ENCODE assay signal across 29 cellular contexts in the genomic region with DNA sequence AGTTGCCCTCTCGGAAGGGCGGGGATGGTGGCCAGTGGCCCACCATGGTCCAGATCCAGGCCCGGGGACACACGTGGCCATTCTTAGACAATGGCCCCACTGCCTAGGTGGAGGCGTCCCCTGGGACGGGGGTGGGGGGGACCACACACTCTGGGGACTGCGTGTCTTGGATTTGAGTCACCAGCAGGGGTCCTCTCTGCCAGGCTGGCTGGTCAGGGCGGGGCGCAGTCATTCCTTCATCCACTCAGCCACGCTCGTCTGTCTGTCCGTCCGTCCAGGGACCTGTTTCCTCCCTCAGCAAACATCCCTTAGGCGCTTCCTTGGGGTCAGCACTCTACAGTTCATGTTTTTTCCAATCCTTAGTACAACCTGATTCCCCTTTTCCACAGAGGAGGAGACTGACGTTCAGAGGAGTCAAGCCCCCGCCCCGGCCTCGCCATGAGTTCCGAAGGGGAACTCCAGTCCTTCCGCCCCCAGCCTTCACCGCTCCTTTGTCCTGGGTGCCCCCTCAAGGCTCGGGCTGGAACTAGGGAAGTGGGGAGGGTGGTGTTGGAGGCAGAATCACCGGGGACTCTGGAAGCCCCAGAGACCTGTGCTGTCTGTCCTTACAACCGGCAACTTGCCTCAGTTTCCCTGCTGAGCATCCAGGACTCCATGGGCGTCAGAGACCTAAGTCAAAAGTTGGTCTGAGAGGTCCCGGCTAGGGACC.
DNase-seq lines count a peak whose midpoint lies in the region; ATAC-seq, FAIRE-seq and TF ChIP-seq lines count a peak whose summit lies in the region.
"Had no signal": no experiment of that assay in that cellular context is flagged by ENCODE, and none has a peak within 500 bp of the region (broad histone marks: within the 10 kb centered on the region; RNA-seq: fewer than 3 reads in every experiment).

No MANE protein-coding gene starts in this region.

- H3K9me3 ChIP-seq in Caco-2 (peaks cover 10% of the 10 kb centered on the region; the same call in 1 of the 2 replicates), HepG2 (ENCODE audit: low read length) (peaks cover 7% of the 10 kb centered on the region; the same call in 1 of the 2 replicates)
- H3K9me3 ChIP-seq: thyroid gland had no signal

- no peaks in the 10 kb centered on the region for H4K20me1 ChIP-seq in HepG2 (ENCODE audit: insufficient read depth, low read length)
- H4K20me1 ChIP-seq: BLaER1 treated with 17β-estradiol and CSF1 and Interleukin-3, amounts not matched to agents 10 nM and 100 nM had no signal

- H3K4me2 ChIP-seq in HepG2 (ENCODE audit: low read depth, low read length) = no peak overlapping the region
- H3K4me2 ChIP-seq: BLaER1 treated with 17β-estradiol and CSF1 and Interleukin-3, amounts not matched to agents 10 nM and 100 nM had no signal

- in situ Hi-C loops in HepG2 (cut with HindIII; ENCODE audit: extremely low pct_ligation_motif_present, low pct_unique_long_range_greater_than_20kb) = loop anchor here (10.0 kb wide), 1 partner anchor 175 kb away; no protein-coding TSS in a partner anchor

- H3K27ac ChIP-seq in HepG2 (ENCODE audit: extremely low read length, insufficient read depth, low read length) = no peak overlapping the region
- H3K27ac ChIP-seq: BLaER1 treated with 17β-estradiol and CSF1 and Interleukin-3, amounts not matched to agents 10 nM and 100 nM; GM23248; left ventricle myocardium inferior; RWPE1; sigmoid colon; thyroid gland had no signal

- no peaks in the 10 kb centered on the region for H3K27me3 ChIP-seq in Caco-2 (replicated peaks; ENCODE audit: control insufficient read depth, insufficient read depth, low read length)
- H3K27me3 ChIP-seq in H7 (ENCODE audit: control insufficient read depth, insufficient read depth, low read length) = no peaks in the 10 kb centered on the region; the same call in 1 of the 2 replicates
- peaks cover 4% of the 10 kb centered on the region in 2 experiments; a peak in 1 of 5 replicates for H3K27me3 ChIP-seq in HepG2 (ENCODE audit: control insufficient read depth in 1 of 2, insufficient read depth in 2 of 2, low read length in 2 of 2)
- H3K27me3 ChIP-seq: BLaER1 treated with 17β-estradiol and CSF1 and Interleukin-3, amounts not matched to agents 10 nM and 100 nM; thyroid gland had no signal

- H3K4me1 ChIP-seq in Caco-2 (no peaks in the 10 kb centered on the region), HepG2 (ENCODE audit: insufficient read depth, low read length) (no peaks in the 10 kb centered on the region)
- H3K4me1 ChIP-seq: BLaER1 treated with 17β-estradiol and CSF1 and Interleukin-3, amounts not matched to agents 10 nM and 100 nM; left ventricle myocardium inferior; sigmoid colon; thyroid gland had no signal

- no peak for TF ChIP-seq POLR2A in HepG2 (IDR thresholded peaks at IDR 0.05; ENCODE audit: insufficient read depth in 1 of 2, low read depth in 2 of 2, low read length in 2 of 2)

- no peak for FAIRE-seq in HepG2 (lab: Jason Lieb, UNC)
- FAIRE-seq: G401.6, HTR-8/SVneo, islet of Langerhans had no signal

- intact Hi-C loops in Caco-2 (cut with micrococcal nuclease; ENCODE audit: unreplicated experiment) (loop anchor here (5.0 kb wide), 1 partner anchor 97 kb away; no protein-coding TSS in a partner anchor), HepG2 (cut with micrococcal nuclease; ENCODE audit: unreplicated experiment) (loop anchor here (5.0 kb wide), 1 partner anchor 177 kb away; no protein-coding TSS in a partner anchor)

- CTCF ChIA-PET in Caco-2 (lab: Charles Lee) (no interaction called here), HepG2 (lab: Yijun Ruan, JAX; ENCODE audit: low intra/inter-chr PET ratio, low total read pairs) (interaction anchor here (1.7 kb wide), 1 partner anchor 179 kb away, joined by 6 read pairs; no protein-coding TSS in a partner anchor)

- H3K79me2 ChIP-seq in HepG2 (ENCODE audit: insufficient read depth, low read length) = no peaks in the 10 kb centered on the region

- no peaks in the 10 kb centered on the region for H3K36me3 Mint-ChIP-seq in Caco-2 (ENCODE audit: insufficient read depth, unreplicated experiment)

- no peak for DNase-seq in Caco-2
- peak; percentile 75 for DNase-seq in H7
- DNase-seq in RPMI7951 (ENCODE audit: low read depth) = peak; percentile 9
- DNase-seq in HepG2 (ENCODE audit: low spot score) = no peak
- DNase-seq in activated gamma-delta T cell treated with Interleukin-2 at 50 U/mL for 16 hours = no peak
- no peak for DNase-seq in medulla oblongata (ENCODE audit: extremely low spot score)
- DNase-seq in NOMO-1 treated with dmso at 0.1 percent for 144 hours (lab: John Stamatoyannopoulos, UW; ENCODE audit: unreplicated experiment) = no peak
- DNase-seq: activated CD4-positive, alpha-beta T cell treated with anti-CD3 and anti-CD28 coated beads, Interleukin-2, amount 50 U/mL, for 48 hours; activated naive CD4-positive, alpha-beta T cell treated with Interleukin-2 at 50 U/mL for 16 hours; activated T-cell treated with anti-CD3 and anti-CD28 coated beads, Interleukin-2, amount 50 U/mL, for 72 hours; central memory CD4-positive, alpha-beta T cell; DMS53; glutamatergic neuron; GM23248; KBM-7; left ventricle myocardium inferior; NCI-H1105; NCI-H2029; NCI-H69; stimulated activated CD4-positive, alpha-beta T cell treated with anti-CD3 and anti-CD28 coated beads, Interleukin-4, amount 100 ng/mL, for 24 hours; thyroid gland had no signal

- H3K9ac ChIP-seq in HepG2 (ENCODE audit: insufficient read depth, low read depth, low read length) = no peak overlapping the region
- H3K9ac ChIP-seq: BLaER1 treated with 17β-estradiol and CSF1 and Interleukin-3, amounts not matched to agents 10 nM and 100 nM; GM23248 had no signal

- no peak overlapping the region for H2AFZ ChIP-seq in HepG2 (ENCODE audit: low read length)
- H2AFZ ChIP-seq: GM23248 had no signal

- no TSS peak for BruUV-seq in Caco-2 (replicated peaks; lab: Mats Ljungman, UMichigan)
- no TSS peak for BruUV-seq in HepG2 (replicated peaks; lab: Mats Ljungman, UMichigan)

- H3K27ac Mint-ChIP-seq in Caco-2 (ENCODE audit: unreplicated experiment) = no peak overlapping the region
- H3K27ac Mint-ChIP-seq: activated T-cell treated with anti-CD3 and anti-CD28 coated beads, Interleukin-2, amount 50 U/mL, for 72 hours had no signal

- H3K9me3 Mint-ChIP-seq in Caco-2 (ENCODE audit: unreplicated experiment) = no peaks in the 10 kb centered on the region

- 49% methylated on average over 21 of the region's 26 CpGs for WGBS in HepG2 (ENCODE audit: low lambda C conversion rate)

- no peak for TF ChIP-seq EP300 in HepG2 (IDR thresholded peaks at IDR 0.05; ENCODE audit: low read depth in 2 of 2, low read length in 2 of 2)
- no peak for TF ChIP-seq EP300 in HepG2 (CRISPR knock-in tag; IDR thresholded peaks at IDR 0.05; ENCODE audit: borderline replicate concordance)

- ATAC-seq in HepG2 = peak; percentile 51
- ATAC-seq: activated CD4-positive, CD25-positive, alpha-beta regulatory T cell treated with anti-CD3 and anti-CD28 coated beads, Interleukin-2, amount 50 U/mL, for 24 hours; activated T-cell treated with anti-CD3 and anti-CD28 coated beads, Interleukin-2, amount 50 U/mL, for 72 hours; esophagus mucosa had no signal

- no peaks in the 10 kb centered on the region for H3K4me1 Mint-ChIP-seq in Caco-2 (ENCODE audit: low read depth, unreplicated experiment)

- TF ChIP-seq RAD21 in HepG2 (CRISPR knock-in tag; IDR thresholded peaks at IDR 0.05) = no peak

- no peaks in the 10 kb centered on the region for H3K27me3 Mint-ChIP-seq in Caco-2 (ENCODE audit: insufficient read depth, unreplicated experiment)

- H3K4me3 Mint-ChIP-seq in Caco-2 (ENCODE audit: unreplicated experiment) = no peak overlapping the region
- H3K4me3 Mint-ChIP-seq: activated T-cell treated with anti-CD3 and anti-CD28 coated beads, Interleukin-2, amount 50 U/mL, for 72 hours had no signal

- TF ChIP-seq CTCF in Caco-2 (IDR thresholded peaks at IDR 0.05; ENCODE audit: insufficient read depth in 1 of 2, low read depth in 1 of 2, low read length in 1 of 2, severe bottlenecking in 1 of 2, unreplicated experiment in 1 of 2) = peak; percentile 3 to 20
- 0 out of 2 replicates have a peak, but pooled peaks have one; percentile 19 for TF ChIP-seq CTCF in HepG2 (CRISPR knock-in tag; IDR thresholded peaks at IDR 0.05)

- POLR2A ChIA-PET in Caco-2 (lab: Charles Lee) = no interaction called here
- POLR2A ChIA-PET in HepG2 (lab: Yijun Ruan, JAX) = no interaction called here

- no peak overlapping the region for H3K4me3 ChIP-seq in Caco-2 (ENCODE audit: low read depth, low read length)
- no peak overlapping the region for H3K4me3 ChIP-seq in H7 (ENCODE audit: insufficient read depth, low read depth, low read length)
- no peak overlapping the region for H3K4me3 ChIP-seq in HepG2 (replicated peaks in 1 of 3; ENCODE audit: insufficient read depth in 1 of 3, low read depth in 2 of 3, low read length in 3 of 3)
- H3K4me3 ChIP-seq: BLaER1 treated with 17β-estradiol and CSF1 and Interleukin-3, amounts not matched to agents 10 nM and 100 nM; GM23248; left ventricle myocardium inferior; sigmoid colon; thyroid gland had no signal

- H3K36me3 ChIP-seq in Caco-2 (ENCODE audit: control insufficient read depth, insufficient read depth, low read length) (no peaks in the 10 kb centered on the region), H7 (replicated peaks; ENCODE audit: control insufficient read depth, insufficient read depth, low read length) (no peaks in the 10 kb centered on the region), HepG2 (replicated peaks in 1 of 2; ENCODE audit: control insufficient read depth in 1 of 2, insufficient read depth in 2 of 2, low read length in 2 of 2) (no peaks in the 10 kb centered on the region)
- H3K36me3 ChIP-seq: left ventricle myocardium inferior, sigmoid colon, thyroid gland had no signal

TF ChIP-seq in HepG2, 621 proteins besides CTCF, POLR2A, EP300 and RAD21 (continues in another document):
- TF ChIP-seq, protein P1, sequence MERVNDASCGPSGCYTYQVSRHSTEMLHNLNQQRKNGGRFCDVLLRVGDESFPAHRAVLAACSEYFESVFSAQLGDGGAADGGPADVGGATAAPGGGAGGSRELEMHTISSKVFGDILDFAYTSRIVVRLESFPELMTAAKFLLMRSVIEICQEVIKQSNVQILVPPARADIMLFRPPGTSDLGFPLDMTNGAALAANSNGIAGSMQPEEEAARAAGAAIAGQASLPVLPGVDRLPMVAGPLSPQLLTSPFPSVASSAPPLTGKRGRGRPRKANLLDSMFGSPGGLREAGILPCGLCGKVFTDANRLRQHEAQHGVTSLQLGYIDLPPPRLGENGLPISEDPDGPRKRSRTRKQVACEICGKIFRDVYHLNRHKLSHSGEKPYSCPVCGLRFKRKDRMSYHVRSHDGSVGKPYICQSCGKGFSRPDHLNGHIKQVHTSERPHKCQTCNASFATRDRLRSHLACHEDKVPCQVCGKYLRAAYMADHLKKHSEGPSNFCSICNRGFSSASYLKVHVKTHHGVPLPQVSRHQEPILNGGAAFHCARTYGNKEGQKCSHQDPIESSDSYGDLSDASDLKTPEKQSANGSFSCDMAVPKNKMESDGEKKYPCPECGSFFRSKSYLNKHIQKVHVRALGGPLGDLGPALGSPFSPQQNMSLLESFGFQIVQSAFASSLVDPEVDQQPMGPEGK (CRISPR knock-in tag; IDR thresholded peaks at IDR 0.05) = peak; percentile 26; the same call in 1 of the 2 replicates

Comparison
In these comparisons a context has a peak if more than half of its experiments do, and no peak if none do; other contexts are left out.
1. DNase-seq: peak in H7 (single experiment) and RPMI7951 (single experiment); none in Caco-2 (0 of 2), HepG2 (single experiment), activated gamma-delta T cell treated with Interleukin-2 at 50 U/mL for 16 hours (single experiment), medulla oblongata (single experiment) and NOMO-1 treated with dmso at 0.1 percent for 144 hours (single experiment).